13 cellular contexts compared by ENCODE assay signal in the genomic region with DNA sequence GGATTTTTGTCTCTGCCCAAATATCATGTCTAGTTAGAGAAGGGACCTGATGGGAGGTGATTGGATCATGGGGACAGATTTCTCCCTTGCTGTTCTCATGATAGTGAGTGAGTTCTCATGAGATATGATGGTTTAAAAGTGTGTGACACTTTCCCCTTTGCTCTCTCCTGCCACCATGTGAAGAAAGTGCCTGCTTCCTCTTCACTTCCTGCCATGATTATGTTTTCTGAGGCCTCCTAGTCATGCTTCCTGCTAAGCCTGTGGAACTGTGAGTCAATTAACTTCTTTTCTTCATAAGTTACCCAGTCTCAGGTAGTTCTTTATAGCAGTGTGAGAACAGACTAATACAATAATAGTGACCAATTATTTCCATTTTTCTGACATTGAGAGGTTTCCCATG.
"Had no signal": no experiment of that assay in that cellular context is flagged by ENCODE, and none has a peak within 500 bp of the region (broad histone marks: within the 10 kb centered on the region; RNA-seq: fewer than 3 reads in every experiment).

No MANE protein-coding gene starts in this region.

- H3K4me1 ChIP-seq: neural progenitor cell, pancreas, upper lobe of left lung had no signal

- H3K4me3 Mint-ChIP-seq: activated naive CD4-positive, alpha-beta T cell treated with anti-CD3 and anti-CD28 coated beads for 36 hours; activated T-helper 17 cell treated with anti-CD3 and anti-CD28 coated beads, Interleukin-2, amount 50 U/mL, for 72 hours; endodermal cell; neural progenitor cell; stimulated activated naive CD8-positive, alpha-beta T cell treated with anti-CD3 and anti-CD28 coated beads, Interleukin-15, amount 100 ng/mL, for 72 hours had no signal

- H3K9ac ChIP-seq: neural progenitor cell had no signal

- H3K36me3 ChIP-seq: neural progenitor cell, pancreas, upper lobe of left lung had no signal

- ATAC-seq: activated CD4-positive, CD25-positive, alpha-beta regulatory T cell treated with anti-CD3 and anti-CD28 coated beads, Interleukin-2, amount 50 U/mL, for 24 hours; activated T-helper 17 cell treated with anti-CD3 and anti-CD28 coated beads, Interleukin-2, amount 50 U/mL, for 72 hours; left lobe of liver; pancreas; stimulated activated naive CD8-positive, alpha-beta T cell treated with anti-CD3 and anti-CD28 coated beads, Interleukin-15, amount 100 ng/mL, for 72 hours had no signal

- H3K27ac Mint-ChIP-seq: activated naive CD4-positive, alpha-beta T cell treated with anti-CD3 and anti-CD28 coated beads for 36 hours; activated T-helper 17 cell treated with anti-CD3 and anti-CD28 coated beads, Interleukin-2, amount 50 U/mL, for 72 hours; endodermal cell; neural progenitor cell; stimulated activated naive CD8-positive, alpha-beta T cell treated with anti-CD3 and anti-CD28 coated beads, Interleukin-15, amount 100 ng/mL, for 72 hours had no signal

- H3K27ac ChIP-seq: dorsolateral prefrontal cortex, neural progenitor cell, pancreas, upper lobe of left lung had no signal

- H3K36me3 Mint-ChIP-seq: neural progenitor cell had no signal

- H3K27me3 Mint-ChIP-seq: activated T-helper 17 cell treated with anti-CD3 and anti-CD28 coated beads, Interleukin-2, amount 50 U/mL, for 72 hours; stimulated activated naive CD8-positive, alpha-beta T cell treated with anti-CD3 and anti-CD28 coated beads, Interleukin-15, amount 100 ng/mL, for 72 hours had no signal

- H2AFZ ChIP-seq: neural progenitor cell had no signal

- H3K4me2 ChIP-seq: neural progenitor cell had no signal

- H3K4me1 Mint-ChIP-seq: activated T-helper 17 cell treated with anti-CD3 and anti-CD28 coated beads, Interleukin-2, amount 50 U/mL, for 72 hours; neural progenitor cell; stimulated activated naive CD8-positive, alpha-beta T cell treated with anti-CD3 and anti-CD28 coated beads, Interleukin-15, amount 100 ng/mL, for 72 hours had no signal

- H3K9me3 ChIP-seq: pancreas, upper lobe of left lung had no signal

- H3K9me3 Mint-ChIP-seq: activated naive CD4-positive, alpha-beta T cell treated with anti-CD3 and anti-CD28 coated beads for 36 hours; activated T-helper 17 cell treated with anti-CD3 and anti-CD28 coated beads, Interleukin-2, amount 50 U/mL, for 72 hours; endodermal cell; neural progenitor cell; stimulated activated naive CD8-positive, alpha-beta T cell treated with anti-CD3 and anti-CD28 coated beads, Interleukin-15, amount 100 ng/mL, for 72 hours had no signal

- DNase-seq: activated CD4-positive, alpha-beta T cell treated with anti-CD3 and anti-CD28 coated beads, Interleukin-2, amount 50 U/mL, for 4 hours; activated naive CD4-positive, alpha-beta T cell treated with anti-CD3 and anti-CD28 coated beads for 36 hours; dorsolateral prefrontal cortex; endodermal cell; islet precursor cell; pancreas; stimulated activated CD4-positive, alpha-beta T cell treated with anti-CD3 and anti-CD28 coated beads, Interleukin-1b, Interleukin-23, amount 100 ng/mL, for 48 hours; stimulated activated naive CD8-positive, alpha-beta T cell treated with anti-CD3 and anti-CD28 coated beads, Interleukin-15, amount 100 ng/mL, for 72 hours; upper lobe of left lung had no signal

- H3K4me3 ChIP-seq: dorsolateral prefrontal cortex, neural progenitor cell, pancreas, upper lobe of left lung had no signal

- H3K27me3 ChIP-seq: dorsolateral prefrontal cortex, neural progenitor cell, upper lobe of left lung had no signal
